9 cellular contexts compared by ENCODE assay signal in genomic region chr7:74766508-74766907, GRCh38. TPM values are rescaled to one million over a fixed set of nuclear protein-coding genes. Genes with fewer than 3 reads are reported as not detected.
DNase-seq lines count a peak whose midpoint lies in the region; ATAC-seq and TF ChIP-seq lines count a peak whose summit lies in the region.
"Not testable (repeated sequence)": the region's sequence is repeated elsewhere in the genome, so short reads cannot be mapped to it uniquely, and the experiment has no call there.
"Had no signal": no experiment of that assay in that cellular context is flagged by ENCODE, and none has a peak within 500 bp of the region (broad histone marks: within the 10 kb centered on the region; RNA-seq: fewer than 3 reads in every experiment).

No MANE protein-coding gene starts in this region.

- H3K4me3 ChIP-seq in Panc1 (ENCODE audit: low read depth in 2 of 2, low read length in 2 of 2); lung: not testable (repeated sequence)

- not testable (repeated sequence) for BruUV-seq in Panc1 (replicated peaks; lab: Mats Ljungman, UMichigan)

- not testable (repeated sequence) for H3K36me3 ChIP-seq in Panc1 (ENCODE audit: control insufficient read depth, insufficient read depth, low read length); lung (ENCODE audit: control insufficient read depth in 2 of 2, insufficient read depth in 2 of 2, low read length in 2 of 2)

- not testable (repeated sequence) for TF ChIP-seq CTCF in Panc1 (IDR thresholded peaks at IDR 0.05); lung (IDR thresholded peaks at IDR 0.05; ENCODE audit: control extremely low read depth, extremely low read depth)

- CTCF ChIA-PET in Panc1 (lab: Charles Lee): not testable (repeated sequence)

- H3K4me1 ChIP-seq in Panc1 (ENCODE audit: control insufficient read depth, insufficient read depth, low read length); lung (ENCODE audit: control insufficient read depth in 2 of 2, insufficient read depth in 2 of 2, low read length in 2 of 2): not testable (repeated sequence)

- POLR2A ChIA-PET in Panc1 (lab: Charles Lee): not testable (repeated sequence)

- intact Hi-C loops in Panc1 (cut with micrococcal nuclease; ENCODE audit: unreplicated experiment); Right ventricle myocardium inferior (cut with DNase I): not testable (repeated sequence)

- ATAC-seq in GM18909 (IDR thresholded peaks at IDR 0.05; ENCODE audit: poor library complexity, unreplicated experiment): peak; percentile 33
- peak; percentile 41 for ATAC-seq in GM21723 (IDR thresholded peaks at IDR 0.05; ENCODE audit: unreplicated experiment)
- ATAC-seq in HG02798 (IDR thresholded peaks at IDR 0.05; ENCODE audit: poor library complexity, unreplicated experiment): peak; percentile 40
- ATAC-seq in Panc1: peak; percentile 52; the same call in 1 of the 2 replicates
- peak; percentile 54 for ATAC-seq in Right ventricle myocardium inferior
- peak; percentile 38 for ATAC-seq in lung (ENCODE audit: insufficient read depth, low FRiP score)
- peak; percentile 11 for ATAC-seq in stimulated activated naive CD8-positive, alpha-beta T cell treated with anti-CD3 and anti-CD28 coated beads, Interleukin-15, Interleukin-2, amounts not matched to agents 100 U/mL and 50 U/mL, for 24 hours

- not testable (repeated sequence) for DNase-seq in Panc1 (ENCODE audit: low read depth, low spot score); Right ventricle myocardium inferior (ENCODE audit: missing footprints); lung (ENCODE audit: low spot score); stimulated activated naive CD8-positive, alpha-beta T cell treated with anti-CD3 and anti-CD28 coated beads, Interleukin-15, Interleukin-2, amounts not matched to agents 100 U/mL and 50 U/mL, for 24 hours

- not testable (repeated sequence) for H3K9me3 ChIP-seq in Panc1 (ENCODE audit: control insufficient read depth, insufficient read depth, low read depth, low read length); lung (ENCODE audit: control insufficient read depth in 2 of 2, insufficient read depth in 1 of 2, low read length in 1 of 2)

- in situ Hi-C loops in Panc1 (cut with HindIII; ENCODE audit: low pct_unique_long_range_greater_than_20kb, low sequenced_read_pairs): not testable (repeated sequence)

- H3K27me3 ChIP-seq in Panc1 (ENCODE audit: control insufficient read depth, insufficient read depth, low read length); lung (ENCODE audit: control insufficient read depth, insufficient read depth): not testable (repeated sequence)

- H3K27ac ChIP-seq in Panc1 (ENCODE audit: low read length); lung (ENCODE audit: low read depth in 1 of 2, low read length in 1 of 2): not testable (repeated sequence)

- 60% methylated on average over 1 of the region's 7 CpGs; no CpG with 5 or more reads in 1 of the 2 donors for WGBS in lung, 2 donors

RNA-seq across cellular contexts. Expression of gene NCF1, which starts 7.3 kb away (rescaled TPM):
- not detected for total RNA-seq in Panc1 (2021; ENCODE audit: unreplicated experiment)
- polyA plus RNA-seq in Panc1 (2012; ENCODE audit: insufficient read length): 0.59 TPM
- total RNA-seq in Right ventricle myocardium inferior: 4.2 TPM
- 10 to 100 TPM in 1 of 2 donors, 1 to 10 TPM in 1; 8.3 to 46.2 TPM for total RNA-seq in lung
- 10 to 100 TPM; 23.8 to 91.9 TPM for polyA plus RNA-seq in lung
- polyA plus RNA-seq: AG04450, BJ had no signal
